Comparison of ENCODE assay signal across 8 cellular contexts in genomic region chr7:101164071-101164840, GRCh38. TPM values are rescaled to one million over a fixed set of nuclear protein-coding genes. Genes with fewer than 3 reads are reported as not detected.
DNase-seq lines count a peak whose midpoint lies in the region; ATAC-seq and TF ChIP-seq lines count a peak whose summit lies in the region.

No MANE protein-coding gene starts in this region.

- no peak for TF ChIP-seq CTCF in Caco-2 (IDR thresholded peaks at IDR 0.05; ENCODE audit: insufficient read depth in 1 of 2, low read depth in 1 of 2, low read length in 1 of 2, severe bottlenecking in 1 of 2, unreplicated experiment in 1 of 2)
- TF ChIP-seq CTCF in lower lobe of right lung (IDR thresholded peaks at IDR 0.05): no peak
- TF ChIP-seq CTCF in GM20000 (IDR thresholded peaks at IDR 0.05; ENCODE audit: extremely low read depth, missing control alignments): no peak

- peak overlapping the region; percentile 63 for H3K4me3 ChIP-seq in Caco-2 (ENCODE audit: low read depth, low read length)
- H3K4me3 ChIP-seq in lower lobe of right lung: peak overlapping the region; percentile 45

- H3K9me3 Mint-ChIP-seq in Caco-2 (ENCODE audit: unreplicated experiment): no peaks in the 10 kb centered on the region

- peaks cover 26% of the 10 kb centered on the region for H3K4me1 Mint-ChIP-seq in Caco-2 (ENCODE audit: low read depth, unreplicated experiment)

- no TSS peak for BruUV-seq in Caco-2 (replicated peaks; lab: Mats Ljungman, UMichigan)

- peak; percentile 71 to 83 for DNase-seq in Caco-2
- peak; percentile 57 for DNase-seq in LoVo (ENCODE audit: low spot score)
- peak in 8 of 61 donors; percentile 15 to 54 (median 42) for DNase-seq in caudate nucleus (lab: John Stamatoyannopoulos, UW)
- DNase-seq in lower lobe of right lung: no peak
- DNase-seq in GM20000 (ENCODE audit: low spot score): no peak
- no peak for DNase-seq in cerebellar nuclear complex (lab: John Stamatoyannopoulos, UW)

- H3K36me3 ChIP-seq in Caco-2 (ENCODE audit: control insufficient read depth, insufficient read depth, low read length) (0 out of 2 replicates have a peak, but pooled peaks cover 2% of the 10 kb centered on the region), lower lobe of right lung (peaks cover 11% of the 10 kb centered on the region)

- intact Hi-C loops in Caco-2 (cut with micrococcal nuclease; ENCODE audit: unreplicated experiment) (no loop called here), lower lobe of right lung (cut with DNase I) (no loop called here)

- peaks cover 27% of the 10 kb centered on the region for H3K36me3 Mint-ChIP-seq in Caco-2 (ENCODE audit: insufficient read depth, unreplicated experiment)

- H3K27ac ChIP-seq in caudate nucleus (ENCODE audit: low read depth, low read length) (peak overlapping the region; percentile 8), lower lobe of right lung (no peak overlapping the region)

- H3K27me3 ChIP-seq in Caco-2 (replicated peaks; ENCODE audit: control insufficient read depth, insufficient read depth, low read length) (no peaks in the 10 kb centered on the region; the same call in none of the 2 replicates), lower lobe of right lung (ENCODE audit: low read depth) (peaks cover 72% of the 10 kb centered on the region)

- H3K4me3 Mint-ChIP-seq in Caco-2 (ENCODE audit: unreplicated experiment): peak overlapping the region; percentile 74

- CTCF ChIA-PET in Caco-2 (lab: Charles Lee): interaction anchor here (0.8 to 2.4 kb wide), 3 partner anchors 12 to 28 kb away, joined by 3 to 26 read pairs (median 4); no protein-coding TSS in a partner anchor

- peaks cover 27% of the 10 kb centered on the region for H3K27me3 Mint-ChIP-seq in Caco-2 (ENCODE audit: insufficient read depth, unreplicated experiment)

- ATAC-seq in lower lobe of right lung: peak in 1 of 2 donors; percentile 29
- ATAC-seq in GM21423 (IDR thresholded peaks at IDR 0.05; ENCODE audit: unreplicated experiment): no peak
- ATAC-seq in GM21619 (IDR thresholded peaks at IDR 0.05; ENCODE audit: unreplicated experiment): no peak

- H3K9me3 ChIP-seq in Caco-2 (no peaks in the 10 kb centered on the region), lower lobe of right lung (no peaks in the 10 kb centered on the region)

- POLR2A ChIA-PET in Caco-2 (lab: Charles Lee): interaction anchor here (0.6 to 0.7 kb wide), 2 partner anchors 21 to 118 kb away, joined by 3 to 4 read pairs; no protein-coding TSS in a partner anchor

- H3K4me1 ChIP-seq in Caco-2: peaks cover 29% of the 10 kb centered on the region
- H3K4me1 ChIP-seq in lower lobe of right lung: peaks cover 40% of the 10 kb centered on the region

- no peak overlapping the region for H3K27ac Mint-ChIP-seq in Caco-2 (ENCODE audit: unreplicated experiment)

RNA-seq across cellular contexts. Expression of gene VGF, which starts 1.1 kb away (rescaled TPM):
- 1.2 and 1.3 TPM in 2 replicates for total RNA-seq in Caco-2 (2022)
- 0.15 TPM for total RNA-seq in lower lobe of right lung

RNA-seq across cellular contexts. Expression of gene AP1S1, which starts 10.0 kb away (rescaled TPM):
- total RNA-seq in Caco-2 (2022) (52.3 and 62.9 TPM in 2 replicates), lower lobe of right lung (28.4 TPM)

RNA-seq across cellular contexts. Expression of gene NAT16, which starts 15.8 kb away (rescaled TPM):
- total RNA-seq in Caco-2 (2022) (0.19 TPM in 1 of 2 replicates, not detected in the other), lower lobe of right lung (not detected)

RNA-seq across cellular contexts. Expression of gene MOGAT3, which starts 36.6 kb away (rescaled TPM):
- 6.3 and 8.1 TPM in 2 replicates for total RNA-seq in Caco-2 (2022)
- not detected for total RNA-seq in lower lobe of right lung

RNA-seq across cellular contexts. Expression of gene SERPINE1, which starts 37.4 kb away (rescaled TPM):
- 0.09 and 0.25 TPM in 2 replicates for total RNA-seq in Caco-2 (2022)
- 15.4 TPM for total RNA-seq in lower lobe of right lung

Comparison
In these comparisons a context has a peak if more than half of its experiments do, and no peak if none do; other contexts are left out.
1. DNase-seq: peak in Caco-2 (2 of 2) and LoVo (single experiment); none in lower lobe of right lung (single experiment), GM20000 (single experiment) and cerebellar nuclear complex (0 of 2).